Comparison of ENCODE assay signal across 8 cellular contexts in genomic region chr3:38084019-38084968, GRCh38. TPM values are rescaled to one million over a fixed set of nuclear protein-coding genes. Genes with fewer than 3 reads are reported as not detected.
DNase-seq lines count a peak whose midpoint lies in the region; ATAC-seq lines count a peak whose summit lies in the region.

No MANE protein-coding gene starts in this region.

- ATAC-seq in GM21515 (IDR thresholded peaks at IDR 0.05; ENCODE audit: unreplicated experiment) (peak; percentile 73), esophagus mucosa (peak; percentile 63), sciatic nerve (peak; percentile 74), left colon (no peak)

- DNase-seq in SK-N-DZ (ENCODE audit: low spot score) (peak; percentile 59), sciatic nerve (ENCODE audit: low spot score) (no peak), HUDEP-2 (lab: John Stamatoyannopoulos, UW; ENCODE audit: unreplicated experiment in 76 of 76) (no peak), HPDE6-E6E7 (ENCODE audit: extremely low spot score) (no peak), left colon (no peak)
- DNase-seq in effector CD8-positive, alpha-beta T cell (lab: John Stamatoyannopoulos, UW): no peak

- intact Hi-C loops in sciatic nerve (cut with DNase I) (no loop called here), left colon (cut with DNase I, micrococcal nuclease) (no loop called here)

RNA-seq across cellular contexts. Expression of gene DLEC1, which starts 45.3 kb away (rescaled TPM):
- polyA plus RNA-seq in SK-N-DZ (2014; cell fraction: cytosol; rRNA removed): 0.07 and 0.30 TPM in 2 replicates
- polyA plus RNA-seq in SK-N-DZ (2014; cell fraction: nucleus; rRNA removed): 0.91 and 1.3 TPM in 2 replicates
- total RNA-seq in esophagus mucosa: 0.08 TPM
- total RNA-seq in sciatic nerve: 4.8 TPM
- total RNA-seq in left colon: 1 to 10 TPM; 1.5 to 2.1 TPM

RNA-seq across cellular contexts. Expression of gene ACAA1, which starts 52.6 kb away (rescaled TPM):
- 3.4 and 4.2 TPM in 2 replicates for polyA plus RNA-seq in SK-N-DZ (2014; cell fraction: cytosol; rRNA removed)
- 31.9 and 51.1 TPM in 2 replicates for polyA plus RNA-seq in SK-N-DZ (2014; cell fraction: nucleus; rRNA removed)
- total RNA-seq in esophagus mucosa (72.7 TPM), sciatic nerve (67.6 TPM), left colon (100 to 1,000 TPM; 177 to 186 TPM)

RNA-seq across cellular contexts. Expression of gene MYD88, which starts 54.2 kb away (rescaled TPM):
- polyA plus RNA-seq in SK-N-DZ (2014; cell fraction: cytosol; rRNA removed): 1.4 and 2.0 TPM in 2 replicates
- 4.3 and 18.1 TPM in 2 replicates for polyA plus RNA-seq in SK-N-DZ (2014; cell fraction: nucleus; rRNA removed)
- total RNA-seq in esophagus mucosa (41.5 TPM), sciatic nerve (25.0 TPM), left colon (10 to 100 TPM; 66.1 to 76.4 TPM)

RNA-seq across cellular contexts. Expression of gene PLCD1, which starts 54.9 kb away (rescaled TPM):
- polyA plus RNA-seq in SK-N-DZ (2014; cell fraction: cytosol; rRNA removed): 3.2 and 8.4 TPM in 2 replicates
- 4.4 and 7.0 TPM in 2 replicates for polyA plus RNA-seq in SK-N-DZ (2014; cell fraction: nucleus; rRNA removed)
- total RNA-seq in esophagus mucosa (72.5 TPM), sciatic nerve (40.7 TPM), left colon (100 to 1,000 TPM in 1 of 2 donors, 10 to 100 TPM in 1; 80.2 to 114 TPM)
